In the genomic region with DNA sequence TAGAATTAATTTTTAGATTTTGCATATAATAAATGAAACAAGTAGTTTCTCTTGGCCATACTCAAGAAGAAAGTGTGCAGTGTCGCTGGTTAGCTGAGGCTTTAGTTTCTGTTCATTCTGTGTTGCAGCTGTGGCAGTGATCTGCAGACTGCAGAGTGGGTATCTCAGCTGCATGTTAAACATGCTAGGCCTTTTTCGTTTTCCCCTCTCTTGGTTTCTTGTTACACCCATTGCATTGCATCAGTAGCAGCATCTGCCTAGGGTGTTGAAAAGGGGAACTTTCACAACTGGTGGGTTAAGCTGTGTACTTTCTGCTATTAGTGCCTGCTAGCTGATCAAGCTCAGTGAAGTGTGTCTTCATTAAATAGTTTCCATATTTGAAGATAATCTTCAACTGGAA, we compare ENCODE assay signal across 8 cellular contexts. TPM values are rescaled to one million over a fixed set of nuclear protein-coding genes. Genes with fewer than 3 reads are reported as not detected.
DNase-seq lines count a peak whose midpoint lies in the region; ATAC-seq and TF ChIP-seq lines count a peak whose summit lies in the region.

No MANE protein-coding gene starts in this region.

- H3K27ac Mint-ChIP-seq in activated naive CD4-positive, alpha-beta T cell treated with anti-CD3 and anti-CD28 coated beads for 36 hours, result no peak overlapping the region
- no peak overlapping the region for H3K27ac Mint-ChIP-seq in activated naive CD4-positive, alpha-beta T cell treated with anti-CD3 and anti-CD28 coated beads, Interleukin-2, amount 10 ng/mL, durations not matched to agents 7 days and 5 days

- H3K4me1 Mint-ChIP-seq in activated naive CD4-positive, alpha-beta T cell treated with anti-CD3 and anti-CD28 coated beads for 36 hours (ENCODE audit: low read depth), result peaks cover 40% of the 10 kb centered on the region
- peaks cover 24% of the 10 kb centered on the region for H3K4me1 Mint-ChIP-seq in activated naive CD4-positive, alpha-beta T cell treated with anti-CD3 and anti-CD28 coated beads, Interleukin-2, amount 10 ng/mL, durations not matched to agents 7 days and 5 days

- no peaks in the 10 kb centered on the region for H3K27me3 ChIP-seq in RWPE2 (ENCODE audit: insufficient read depth, poor library complexity, severe bottlenecking)
- no peaks in the 10 kb centered on the region for H3K27me3 ChIP-seq in lung (ENCODE audit: control insufficient read depth, insufficient read depth)

- peaks cover 7% of the 10 kb centered on the region for H3K36me3 Mint-ChIP-seq in activated naive CD4-positive, alpha-beta T cell treated with anti-CD3 and anti-CD28 coated beads for 36 hours (ENCODE audit: low read depth)
- H3K36me3 Mint-ChIP-seq in activated naive CD4-positive, alpha-beta T cell treated with anti-CD3 and anti-CD28 coated beads, Interleukin-2, amount 10 ng/mL, durations not matched to agents 7 days and 5 days, result peaks cover 25% of the 10 kb centered on the region

- CTCF ChIA-PET in activated naive CD4-positive, alpha-beta T cell treated with anti-CD3 and anti-CD28 coated beads for 36 hours (lab: Charles Lee), result interaction anchor here (1.0 to 1.6 kb wide), 3 partner anchors 10 to 203 kb away, joined by 3 to 5 read pairs (median 4); no protein-coding TSS in a partner anchor
- CTCF ChIA-PET in activated naive CD4-positive, alpha-beta T cell treated with anti-CD3 and anti-CD28 coated beads, Interleukin-2, amount 10 ng/mL, durations not matched to agents 7 days and 5 days (lab: Charles Lee), result interaction anchor here (1.2 to 1.8 kb wide), 2 partner anchors 9 to 221 kb away, joined by 3 to 9 read pairs; no protein-coding TSS in a partner anchor

- no peaks in the 10 kb centered on the region for H3K9me3 Mint-ChIP-seq in activated naive CD4-positive, alpha-beta T cell treated with anti-CD3 and anti-CD28 coated beads for 36 hours
- no peaks in the 10 kb centered on the region for H3K9me3 Mint-ChIP-seq in activated naive CD4-positive, alpha-beta T cell treated with anti-CD3 and anti-CD28 coated beads, Interleukin-2, amount 10 ng/mL, durations not matched to agents 7 days and 5 days

- DNase-seq in activated naive CD4-positive, alpha-beta T cell treated with anti-CD3 and anti-CD28 coated beads for 36 hours, result peak; percentile 28
- DNase-seq in activated naive CD4-positive, alpha-beta T cell treated with anti-CD3 and anti-CD28 coated beads, Interleukin-2, amount 10 ng/mL, durations not matched to agents 7 days and 5 days, result no peak
- DNase-seq in RWPE2 (ENCODE audit: low spot score) (no peak), lung (ENCODE audit: low spot score) (no peak), activated gamma-delta T cell treated with Interleukin-2 at 50 U/mL for 16 hours (no peak), mesenteric fat pad (ENCODE audit: low spot score) (no peak), DMS79 (lab: John Stamatoyannopoulos, UW) (no peak)

- ATAC-seq in HG03060 (IDR thresholded peaks at IDR 0.05; ENCODE audit: low read depth, unreplicated experiment), result peak; percentile 99
- ATAC-seq in RWPE2 (ENCODE audit: low read depth), result 0 out of 3 replicates have a peak, but pooled peaks have one; percentile 6
- peak; percentile 53 for ATAC-seq in lung (ENCODE audit: insufficient read depth, low FRiP score)

- no peak overlapping the region for H3K27ac ChIP-seq in RWPE2 (ENCODE audit: poor library complexity, severe bottlenecking)
- peak overlapping the region in 1 of 2 donors; percentile 33 for H3K27ac ChIP-seq in lung (ENCODE audit: low read depth in 1 of 2, low read length in 1 of 2)

- H3K36me3 ChIP-seq in RWPE2 (ENCODE audit: low read depth), result peaks cover 98% of the 10 kb centered on the region
- peaks cover 7 to 13% of the 10 kb centered on the region in 2 donors for H3K36me3 ChIP-seq in lung (ENCODE audit: control insufficient read depth in 2 of 2, insufficient read depth in 2 of 2, low read length in 2 of 2)

- intact Hi-C loops in activated naive CD4-positive, alpha-beta T cell treated with anti-CD3 and anti-CD28 coated beads for 36 hours (cut with micrococcal nuclease), result loop anchor here (2.0 kb wide), 1 partner anchor 51 kb away; the partner anchor contains the start of gene ACSL3

- no peaks in the 10 kb centered on the region for H3K9me3 ChIP-seq in RWPE2 (ENCODE audit: severe bottlenecking)
- H3K9me3 ChIP-seq in lung (ENCODE audit: control insufficient read depth in 2 of 2, insufficient read depth in 1 of 2, low read length in 1 of 2), result no peaks in the 10 kb centered on the region

- H3K4me3 ChIP-seq in RWPE2 (ENCODE audit: severe bottlenecking), result no peak overlapping the region
- H3K4me3 ChIP-seq in lung, result no peak overlapping the region

- H3K4me1 ChIP-seq in RWPE2 (ENCODE audit: insufficient read depth, poor library complexity, severe bottlenecking), result peaks cover 6% of the 10 kb centered on the region
- peaks cover 0 to 10% of the 10 kb centered on the region in 2 donors for H3K4me1 ChIP-seq in lung (ENCODE audit: control insufficient read depth in 2 of 2, insufficient read depth in 2 of 2, low read length in 2 of 2)

- H3K27me3 Mint-ChIP-seq in activated naive CD4-positive, alpha-beta T cell treated with anti-CD3 and anti-CD28 coated beads for 36 hours (ENCODE audit: low read depth), result no peaks in the 10 kb centered on the region
- no peaks in the 10 kb centered on the region for H3K27me3 Mint-ChIP-seq in activated naive CD4-positive, alpha-beta T cell treated with anti-CD3 and anti-CD28 coated beads, Interleukin-2, amount 10 ng/mL, durations not matched to agents 7 days and 5 days

- WGBS in lung, 2 donors, result 23 to 55% methylated on average over 2 of the region's 2 CpGs

- H3K4me3 Mint-ChIP-seq in activated naive CD4-positive, alpha-beta T cell treated with anti-CD3 and anti-CD28 coated beads for 36 hours, result no peak overlapping the region
- no peak overlapping the region for H3K4me3 Mint-ChIP-seq in activated naive CD4-positive, alpha-beta T cell treated with anti-CD3 and anti-CD28 coated beads, Interleukin-2, amount 10 ng/mL, durations not matched to agents 7 days and 5 days

- TF ChIP-seq CTCF in RWPE2 (IDR thresholded peaks at IDR 0.05; ENCODE audit: poor library complexity, severe bottlenecking) (no peak), lung (IDR thresholded peaks at IDR 0.05; ENCODE audit: control extremely low read depth, extremely low read depth) (no peak)

RNA-seq across cellular contexts. Expression of gene ACSL3, which starts 51.3 kb away (rescaled TPM):
- 10 to 100 TPM; 35.1 to 36.1 TPM for total RNA-seq in activated naive CD4-positive, alpha-beta T cell treated with anti-CD3 and anti-CD28 coated beads for 36 hours
- total RNA-seq in lung, result 100 to 1,000 TPM in 1 of 2 donors, 10 to 100 TPM in 1; 67.5 to 154 TPM
- polyA plus RNA-seq in lung, result 10 to 100 TPM; 22.2 to 50.9 TPM
- total RNA-seq in mesenteric fat pad, result 58.7 TPM

Comparison
In these comparisons a context has a peak if more than half of its experiments do, and no peak if none do; other contexts are left out.
1. ATAC-seq: peak in every context shown above with its lines; median percentile 99 in HG03060; 53 in lung; 6 in RWPE2.